20 cellular contexts compared by ENCODE assay signal in genomic region chr6:134061440-134061839, GRCh38. TPM values are rescaled to one million over a fixed set of nuclear protein-coding genes. Genes with fewer than 3 reads are reported as not detected.
DNase-seq lines count a peak whose midpoint lies in the region; ATAC-seq, FAIRE-seq and TF ChIP-seq lines count a peak whose summit lies in the region.
"Had no signal": no experiment of that assay in that cellular context is flagged by ENCODE, and none has a peak within 500 bp of the region (broad histone marks: within the 10 kb centered on the region; RNA-seq: fewer than 3 reads in every experiment).

No MANE protein-coding gene starts in this region.

- no peaks in the 10 kb centered on the region for H3K9me3 ChIP-seq in left ventricle myocardium inferior (replicated peaks)
- no peaks in the 10 kb centered on the region for H3K9me3 ChIP-seq in gastroesophageal sphincter
- no peaks in the 10 kb centered on the region for H3K9me3 ChIP-seq in stomach
- H3K9me3 ChIP-seq: BLaER1 treated with 17β-estradiol and CSF1 and Interleukin-3, amounts not matched to agents 10 nM and 100 nM had no signal

- WGBS in gastroesophageal sphincter (ENCODE audit: low coverage in 1 of 2), 2 donors, result 79 to 84% methylated on average over 4 to 5 of the region's 5 CpGs
- 52 to 75% (median 53%) methylated on average over 5 of the region's 5 CpGs for WGBS in stomach, 5 donors

- H3K27me3 ChIP-seq in left ventricle myocardium inferior (ENCODE audit: low read depth) (no peaks in the 10 kb centered on the region), gastroesophageal sphincter (no peaks in the 10 kb centered on the region), stomach (no peaks in the 10 kb centered on the region)
- H3K27me3 ChIP-seq: BLaER1 treated with 17β-estradiol and CSF1 and Interleukin-3, amounts not matched to agents 10 nM and 100 nM had no signal

- H3K4me3 ChIP-seq in left ventricle myocardium inferior (no peak overlapping the region), gastroesophageal sphincter (no peak overlapping the region), stomach (no peak overlapping the region)
- H3K4me3 ChIP-seq: BLaER1 treated with 17β-estradiol and CSF1 and Interleukin-3, amounts not matched to agents 10 nM and 100 nM had no signal

- H3K4me1 ChIP-seq in left ventricle myocardium inferior (peaks cover 46% of the 10 kb centered on the region), gastroesophageal sphincter (peaks cover 4 to 67% (median 9%) of the 10 kb centered on the region in 3 donors), stomach (peaks cover 0 to 36% (median 18%) of the 10 kb centered on the region in 4 donors)

- DNase-seq in left ventricle myocardium inferior (peak; percentile 25), cardiac septum (ENCODE audit: low spot score) (no peak), NCI-H226 (peak; percentile 38), stomach (peak; percentile 40), GM12891 (ENCODE audit: insufficient read length, low spot score) (no peak), nucleus accumbens (lab: John Stamatoyannopoulos, UW) (no peak)
- DNase-seq: CD8-positive, alpha-beta T cell; HCEC 1CT; Kasumi-1; MM.1S; NCI-H1092; NCI-H1436 treated with DMSO at 0.1 percent for 48 hours; NCI-H2029; NCI-H2171; PC-3 had no signal

- FAIRE-seq in GM12891 (lab: Jason Lieb, UNC), result no peak
- FAIRE-seq: D721Med had no signal

- intact Hi-C loops in left ventricle myocardium inferior (cut with micrococcal nuclease) (loop anchor here (5.0 kb wide), 2 partner anchors 84 to 139 kb away; no protein-coding TSS in a partner anchor), cardiac septum (cut with DNase I) (no loop called here), stomach (cut with DNase I; ENCODE audit: low total_unique reads) (loop anchor here (5.0 to 10.0 kb wide), 2 partner anchors 84 to 137 kb away; no protein-coding TSS in a partner anchor)

- TF ChIP-seq CTCF in left ventricle myocardium inferior (IDR thresholded peaks at IDR 0.05; ENCODE audit: borderline replicate concordance) (no peak), gastroesophageal sphincter (IDR thresholded peaks at IDR 0.05) (no peak), stomach (IDR thresholded peaks at IDR 0.05) (no peak)

- ATAC-seq in gastroesophageal sphincter (no peak), GM19467 (IDR thresholded peaks at IDR 0.05; ENCODE audit: unreplicated experiment) (no peak)
- ATAC-seq: CD8-positive, alpha-beta T cell; PC-3 had no signal

- no peak for TF ChIP-seq POLR2A in gastroesophageal sphincter (IDR thresholded peaks at IDR 0.05)
- no peak for TF ChIP-seq POLR2A in stomach (IDR thresholded peaks at IDR 0.05)
- TF ChIP-seq POLR2A in GM12891 (IDR thresholded peaks at IDR 0.05; ENCODE audit: low read depth, low read length), result no peak

- TF ChIP-seq EP300 in gastroesophageal sphincter (IDR thresholded peaks at IDR 0.05) (no peak), stomach (IDR thresholded peaks at IDR 0.05) (no peak)

- H3K27ac ChIP-seq in left ventricle myocardium inferior (replicated peaks), result peak overlapping the region; percentile 82
- H3K27ac ChIP-seq in gastroesophageal sphincter, result peak overlapping the region; percentile 14 to 75 (median 68)
- H3K27ac ChIP-seq in stomach, result peak overlapping the region in 3 of 5 donors; percentile 16 to 39 (median 18)
- H3K27ac ChIP-seq: BLaER1 treated with 17β-estradiol and CSF1 and Interleukin-3, amounts not matched to agents 10 nM and 100 nM had no signal

- H3K36me3 ChIP-seq in left ventricle myocardium inferior (no peaks in the 10 kb centered on the region), gastroesophageal sphincter (no peaks in the 10 kb centered on the region), stomach (no peaks in the 10 kb centered on the region)
- H3K36me3 ChIP-seq: BLaER1 treated with 17β-estradiol and CSF1 and Interleukin-3, amounts not matched to agents 10 nM and 100 nM had no signal

TF ChIP-seq in GM12891, 5 proteins besides CTCF, POLR2A, EP300 and RAD21:
- no peak for TF ChIP-seq POU2F2 (IDR thresholded peaks at IDR 0.05; ENCODE audit: low read depth, low read length)
- TF ChIP-seq PAX5 (IDR thresholded peaks at IDR 0.05; ENCODE audit: insufficient read depth, low read length, severe bottlenecking), result no peak
- no peak for TF ChIP-seq SPI1 (IDR thresholded peaks at IDR 0.05; ENCODE audit: low read depth, low read length)
- TF ChIP-seq TAF1 (IDR thresholded peaks at IDR 0.05; ENCODE audit: low read depth, low read length), result no peak
- TF ChIP-seq POLR2AphosphoS5 (IDR thresholded peaks at IDR 0.05; ENCODE audit: low read depth, low read length), result no peak
TF ChIP-seq in GM12891: peak in this region for 0.

RNA-seq across cellular contexts. Expression of gene SLC2A12, which starts 9.0 kb away (rescaled TPM):
- 20.8 TPM for total RNA-seq in left ventricle myocardium inferior
- total RNA-seq in cardiac septum, result 12.0 TPM
- 10 to 100 TPM; 22.8 to 70.5 (median 42.0) TPM for total RNA-seq in gastroesophageal sphincter
- total RNA-seq in stomach, result 10 to 100 TPM in 2 of 5 donors, 1 to 10 TPM in 2, not detected in 1; 6.8 to 23.7 (median 10.0) TPM
- polyA plus RNA-seq in stomach, result 1 to 10 TPM; 1.5 to 3.7 (median 3.1) TPM
- polyA plus RNA-seq in GM12891 (2012; ENCODE audit: low read depth, missing spikeins), result 0.18 TPM
- total RNA-seq: A673; CD8-positive, alpha-beta T cell had no signal

Comparison
In these comparisons a context has a peak if more than half of its experiments do, and no peak if none do; other contexts are left out.
1. DNase-seq: peak in left ventricle myocardium inferior (single experiment), NCI-H226 (single experiment) and stomach (single experiment); none in cardiac septum (single experiment), GM12891 (single experiment) and nucleus accumbens (0 of 56).
2. H3K27ac ChIP-seq: peak in every context shown above with its lines; median percentile 82 in left ventricle myocardium inferior; 68 in gastroesophageal sphincter; 18 in stomach.